ENCODE assay signal across 21 cellular contexts in genomic region chr6:160007118-160007517, GRCh38.
"Had no signal": no experiment of that assay in that cellular context is flagged by ENCODE, and none has a peak within 500 bp of the region (broad histone marks: within the 10 kb centered on the region; RNA-seq: fewer than 3 reads in every experiment).

No MANE protein-coding gene starts in this region.

- H3K9me3 ChIP-seq: left lung, neutrophil, pancreas, thoracic aorta, upper lobe of right lung had no signal

- FAIRE-seq: keratinocyte had no signal

- H3K27me3 ChIP-seq: dorsolateral prefrontal cortex, left lung, pancreas, upper lobe of right lung had no signal

- H3K27ac ChIP-seq: left lung, pancreas, thoracic aorta, upper lobe of right lung had no signal

- H3K27ac Mint-ChIP-seq: activated CD4-positive, alpha-beta T cell treated with anti-CD3 and anti-CD28 coated beads, Interleukin-2, amount 10 ng/mL, durations not matched to agents 7 days and 5 days; activated CD8-positive, alpha-beta T cell treated with anti-CD3 and anti-CD28 coated beads, Interleukin-2, amount 10 ng/mL, durations not matched to agents 7 days and 5 days; activated naive CD4-positive, alpha-beta T cell treated with anti-CD3 and anti-CD28 coated beads, Interleukin-2, amount 50 U/mL, for 24 hours had no signal

- H3K27me3 Mint-ChIP-seq: activated CD4-positive, alpha-beta T cell treated with anti-CD3 and anti-CD28 coated beads, Interleukin-2, amount 10 ng/mL, durations not matched to agents 7 days and 5 days; activated naive CD4-positive, alpha-beta T cell treated with anti-CD3 and anti-CD28 coated beads, Interleukin-2, amount 50 U/mL, for 24 hours; naive thymus-derived CD8-positive, alpha-beta T cell had no signal

- H3K4me2 ChIP-seq: smooth muscle cell had no signal

- H3K9me3 Mint-ChIP-seq: activated naive CD4-positive, alpha-beta T cell treated with anti-CD3 and anti-CD28 coated beads, Interleukin-2, amount 50 U/mL, for 24 hours; naive thymus-derived CD8-positive, alpha-beta T cell had no signal

- H3K4me3 Mint-ChIP-seq: activated CD4-positive, alpha-beta T cell treated with anti-CD3 and anti-CD28 coated beads, Interleukin-2, amount 10 ng/mL, durations not matched to agents 7 days and 5 days; activated CD8-positive, alpha-beta T cell treated with anti-CD3 and anti-CD28 coated beads, Interleukin-2, amount 10 ng/mL, durations not matched to agents 7 days and 5 days; activated naive CD4-positive, alpha-beta T cell treated with anti-CD3 and anti-CD28 coated beads, Interleukin-2, amount 50 U/mL, for 24 hours; activated T-cell treated with anti-CD3 and anti-CD28 coated beads, Interleukin-2, amount 50 U/mL, for 4 hours had no signal

- H3K4me3 ChIP-seq: left lung, pancreas, smooth muscle cell, thoracic aorta, upper lobe of right lung had no signal

- DNase-seq: activated CD4-positive, alpha-beta T cell treated with anti-CD3 and anti-CD28 coated beads, Interleukin-2, amount 10 ng/mL, durations not matched to agents 7 days and 5 days; activated CD8-positive, alpha-beta T cell treated with anti-CD3 and anti-CD28 coated beads, Interleukin-2, amount 10 ng/mL, durations not matched to agents 7 days and 5 days; activated effector memory CD4-positive, alpha-beta T cell treated with anti-CD3 and anti-CD28 coated beads, Interleukin-2, amount 50 U/mL, for 16 hours; activated T-cell treated with anti-CD3 and anti-CD28 coated beads, Interleukin-2, amount 50 U/mL, for 4 hours; dorsolateral prefrontal cortex; foreskin fibroblast; glutamatergic neuron; hypothalamus; left lung; naive thymus-derived CD8-positive, alpha-beta T cell; pancreas; stimulated activated CD4-positive, alpha-beta T cell treated with anti-CD3 and anti-CD28 coated beads, Interleukin-4, amount 100 ng/mL, for 1 hour; T-helper 9 cell; upper lobe of right lung had no signal

- ATAC-seq: activated CD4-positive, CD25-positive, alpha-beta regulatory T cell treated with anti-CD3 and anti-CD28 coated beads, Interleukin-2, amount 50 U/mL, for 24 hours; activated CD8-positive, alpha-beta T cell treated with anti-CD3 and anti-CD28 coated beads, Interleukin-2, amount 10 ng/mL, durations not matched to agents 7 days and 5 days; activated T-cell treated with anti-CD3 and anti-CD28 coated beads, Interleukin-2, amount 50 U/mL, for 4 hours; left lung; naive thymus-derived CD8-positive, alpha-beta T cell; sciatic nerve; upper lobe of right lung had no signal

- H3K36me3 ChIP-seq: thoracic aorta had no signal
